Comparison of ENCODE assay signal across 15 cellular contexts in genomic region chr12:14886271-14886670, GRCh38. TPM values are rescaled to one million over a fixed set of nuclear protein-coding genes. Genes with fewer than 3 reads are reported as not detected.
A peak's percentile ranks its signal among the peaks of the same experiment; 100 is the strongest.
DNase-seq lines count a peak whose midpoint lies in the region; ATAC-seq and TF ChIP-seq lines count a peak whose summit lies in the region.
"Had no signal": no experiment of that assay in that cellular context is flagged by ENCODE, and none has a peak within 500 bp of the region (broad histone marks: within the 10 kb centered on the region; RNA-seq: fewer than 3 reads in every experiment).

No MANE protein-coding gene starts in this region.

- H3K4me1 Mint-ChIP-seq in stimulated activated effector memory CD8-positive, alpha-beta T cell treated with anti-CD3 and anti-CD28 coated beads, Interleukin-12 subunit alpha, Interleukin-12 subunit beta, amount 100 ng/mL, for 72 hours: peaks cover 13% of the 10 kb centered on the region
- H3K4me1 Mint-ChIP-seq in stimulated activated naive B cell treated with anti-CD40 and anti-IgM and Interleukin-4, amounts not matched to agents 10 μg/mL and 1 μg/mL and 100 μg/mL, for 72 hours: peaks cover 15 to 32% of the 10 kb centered on the region in 2 donors

- H3K27me3 Mint-ChIP-seq in stimulated activated naive B cell treated with anti-CD40 and anti-IgM and Interleukin-4, amounts not matched to agents 10 μg/mL and 1 μg/mL and 100 μg/mL, for 72 hours: peaks cover 22 to 24% of the 10 kb centered on the region in 2 donors

- no peak for TF ChIP-seq POLR2A in breast epithelium (IDR thresholded peaks at IDR 0.05)

- H3K36me3 ChIP-seq in breast epithelium (no peaks in the 10 kb centered on the region), osteoblast (ENCODE audit: insufficient read depth, low read length) (no peaks in the 10 kb centered on the region)
- H3K36me3 ChIP-seq: BLaER1 treated with 17β-estradiol and CSF1 and Interleukin-3, amounts not matched to agents 10 nM and 100 nM had no signal

- no peaks in the 10 kb centered on the region for H4K20me1 ChIP-seq in osteoblast (ENCODE audit: insufficient read depth, low read length)
- H4K20me1 ChIP-seq: BLaER1 treated with 17β-estradiol and CSF1 and Interleukin-3, amounts not matched to agents 10 nM and 100 nM had no signal

- H3K4me3 ChIP-seq in breast epithelium (peak overlapping the region; percentile 50 to 59 (median 55)), osteoblast (ENCODE audit: insufficient read depth, low read length) (peak overlapping the region; percentile 68)
- H3K4me3 ChIP-seq: BLaER1 treated with 17β-estradiol and CSF1 and Interleukin-3, amounts not matched to agents 10 nM and 100 nM had no signal

- no peak overlapping the region for H3K4me3 Mint-ChIP-seq in stimulated activated effector memory CD8-positive, alpha-beta T cell treated with anti-CD3 and anti-CD28 coated beads, Interleukin-12 subunit alpha, Interleukin-12 subunit beta, amount 100 ng/mL, for 72 hours
- H3K4me3 Mint-ChIP-seq in stimulated activated naive B cell treated with anti-CD40 and anti-IgM and Interleukin-4, amounts not matched to agents 10 μg/mL and 1 μg/mL and 100 μg/mL, for 72 hours: no peak overlapping the region
- H3K4me3 Mint-ChIP-seq: activated naive CD8-positive, alpha-beta T cell treated with anti-CD3 and anti-CD28 coated beads, Interleukin-2, amount 10 ng/mL, durations not matched to agents 7 days and 5 days; dendritic cell treated with granulocyte-macrophage colony-stimulating factor and Interleukin-4, amounts not matched to agents 40 ng/mL and 50 ng/mL, for 4 days; IgD-negative memory B cell had no signal

- TF ChIP-seq CTCF in breast epithelium (IDR thresholded peaks at IDR 0.05) (no peak), osteoblast (IDR thresholded peaks at IDR 0.05; ENCODE audit: extremely low read depth, low read depth, low read length) (no peak)

- no peaks in the 10 kb centered on the region for H3K79me2 ChIP-seq in osteoblast (ENCODE audit: insufficient read depth, low read length)

- no peaks in the 10 kb centered on the region for H3K36me3 Mint-ChIP-seq in stimulated activated effector memory CD8-positive, alpha-beta T cell treated with anti-CD3 and anti-CD28 coated beads, Interleukin-12 subunit alpha, Interleukin-12 subunit beta, amount 100 ng/mL, for 72 hours
- H3K36me3 Mint-ChIP-seq in stimulated activated naive B cell treated with anti-CD40 and anti-IgM and Interleukin-4, amounts not matched to agents 10 μg/mL and 1 μg/mL and 100 μg/mL, for 72 hours: no peaks in the 10 kb centered on the region
- H3K36me3 Mint-ChIP-seq: IgD-negative memory B cell had no signal

- no peak for ATAC-seq in stimulated activated effector memory CD8-positive, alpha-beta T cell treated with anti-CD3 and anti-CD28 coated beads, Interleukin-12 subunit alpha, Interleukin-12 subunit beta, amount 100 ng/mL, for 72 hours
- ATAC-seq in stimulated activated naive B cell treated with anti-CD40 and anti-IgM and Interleukin-4, amounts not matched to agents 10 μg/mL and 1 μg/mL and 100 μg/mL, for 72 hours (replicated peaks): no peak

- no peaks in the 10 kb centered on the region for H3K9me3 ChIP-seq in breast epithelium
- H3K9me3 ChIP-seq in osteoblast (ENCODE audit: low read depth, low read length): no peaks in the 10 kb centered on the region

- no peaks in the 10 kb centered on the region for H3K9me3 Mint-ChIP-seq in stimulated activated effector memory CD8-positive, alpha-beta T cell treated with anti-CD3 and anti-CD28 coated beads, Interleukin-12 subunit alpha, Interleukin-12 subunit beta, amount 100 ng/mL, for 72 hours
- H3K9me3 Mint-ChIP-seq in stimulated activated naive B cell treated with anti-CD40 and anti-IgM and Interleukin-4, amounts not matched to agents 10 μg/mL and 1 μg/mL and 100 μg/mL, for 72 hours: no peaks in the 10 kb centered on the region
- H3K9me3 Mint-ChIP-seq: activated naive CD8-positive, alpha-beta T cell treated with anti-CD3 and anti-CD28 coated beads, Interleukin-2, amount 10 ng/mL, durations not matched to agents 7 days and 5 days; dendritic cell treated with granulocyte-macrophage colony-stimulating factor and Interleukin-4, amounts not matched to agents 40 ng/mL and 50 ng/mL, for 4 days; IgD-negative memory B cell had no signal

- H3K4me2 ChIP-seq in osteoblast (ENCODE audit: insufficient read depth, low read length): peak overlapping the region; percentile 86

- H3K27ac ChIP-seq in breast epithelium (peak overlapping the region; percentile 88), osteoblast (ENCODE audit: low read depth, low read length) (no peak overlapping the region)
- H3K27ac ChIP-seq: BLaER1 treated with 17β-estradiol and CSF1 and Interleukin-3, amounts not matched to agents 10 nM and 100 nM had no signal

- H3K4me1 ChIP-seq in breast epithelium (peaks cover 0 to 7% of the 10 kb centered on the region in 2 donors), osteoblast (ENCODE audit: insufficient read depth, low read length) (peaks cover 24% of the 10 kb centered on the region)

- peak; percentile 18 for DNase-seq in COLO668 (lab: John Stamatoyannopoulos, UW; ENCODE audit: unreplicated experiment)
- peak; percentile 36 for DNase-seq in NCI-H1417 treated with DMSO at 0.1 percent for 48 hours (lab: John Stamatoyannopoulos, UW)
- DNase-seq in breast epithelium (ENCODE audit: low spot score in 2 of 2): no peak
- DNase-seq in osteoblast (ENCODE audit: insufficient read length, low spot score, missing footprints): no peak
- DNase-seq in globus pallidus (ENCODE audit: low spot score): no peak
- no peak for DNase-seq in stimulated activated effector memory CD8-positive, alpha-beta T cell treated with anti-CD3 and anti-CD28 coated beads, Interleukin-12 subunit alpha, Interleukin-12 subunit beta, amount 100 ng/mL, for 72 hours (ENCODE audit: low spot score in 2 of 2)
- no peak for DNase-seq in stimulated activated naive B cell treated with anti-CD40 and anti-IgM and Interleukin-4, amounts not matched to agents 10 μg/mL and 1 μg/mL and 100 μg/mL, for 72 hours
- DNase-seq in NOMO-1 (lab: John Stamatoyannopoulos, UW; ENCODE audit: unreplicated experiment in 2 of 2): no peak
- DNase-seq: activated naive CD8-positive, alpha-beta T cell treated with anti-CD3 and anti-CD28 coated beads, Interleukin-2, amount 10 ng/mL, durations not matched to agents 7 days and 5 days; NCI-H2029; T1000 had no signal

- no peak overlapping the region for H2AFZ ChIP-seq in osteoblast (ENCODE audit: low read length)

- H3K27me3 ChIP-seq in breast epithelium (no peaks in the 10 kb centered on the region), osteoblast (ENCODE audit: insufficient read depth, low read length) (peaks cover 21% of the 10 kb centered on the region)
- H3K27me3 ChIP-seq: BLaER1 treated with 17β-estradiol and CSF1 and Interleukin-3, amounts not matched to agents 10 nM and 100 nM had no signal

- intact Hi-C loops in breast epithelium (cut with DNase I; ENCODE audit: low total_unique reads): no loop called here

- no peak overlapping the region for H3K27ac Mint-ChIP-seq in stimulated activated effector memory CD8-positive, alpha-beta T cell treated with anti-CD3 and anti-CD28 coated beads, Interleukin-12 subunit alpha, Interleukin-12 subunit beta, amount 100 ng/mL, for 72 hours
- no peak overlapping the region for H3K27ac Mint-ChIP-seq in stimulated activated naive B cell treated with anti-CD40 and anti-IgM and Interleukin-4, amounts not matched to agents 10 μg/mL and 1 μg/mL and 100 μg/mL, for 72 hours
- H3K27ac Mint-ChIP-seq: activated naive CD8-positive, alpha-beta T cell treated with anti-CD3 and anti-CD28 coated beads, Interleukin-2, amount 10 ng/mL, durations not matched to agents 7 days and 5 days; dendritic cell treated with granulocyte-macrophage colony-stimulating factor and Interleukin-4, amounts not matched to agents 40 ng/mL and 50 ng/mL, for 4 days; IgD-negative memory B cell had no signal

RNA-seq across cellular contexts. Expression of gene MGP, which starts 0.6 kb away (rescaled TPM):
- 1,000 to 10,000 TPM in 2 of 3 donors, 100 to 1,000 TPM in 1; 330 to 5,040 (median 1,381) TPM for total RNA-seq in breast epithelium
- total RNA-seq in osteoblast: 8.0 and 16.8 TPM in 2 replicates

RNA-seq across cellular contexts. Expression of gene ART4, which starts 42.9 kb away (rescaled TPM):
- total RNA-seq in breast epithelium (1 to 10 TPM in 2 of 3 donors, under 1 TPM in 1; 0.48 to 1.6 (median 1.0) TPM), osteoblast (not detected in 2 replicates)
- total RNA-seq: activated naive CD8-positive, alpha-beta T cell treated with anti-CD3 and anti-CD28 coated beads, Interleukin-2, amount 10 ng/mL, durations not matched to agents 7 days and 5 days; RPMI7951 had no signal

RNA-seq across cellular contexts. Expression of gene ERP27, which starts 52.1 kb away (rescaled TPM):
- total RNA-seq in breast epithelium (1 to 10 TPM in 2 of 3 donors, under 1 TPM in 1; 0.96 to 8.5 (median 7.8) TPM), osteoblast (not detected in 2 replicates)
- total RNA-seq: RPMI7951 had no signal

Comparison
In these comparisons a context has a peak if more than half of its experiments do, and no peak if none do; other contexts are left out.
1. DNase-seq: peak in COLO668 (single experiment) and NCI-H1417 treated with DMSO at 0.1 percent for 48 hours (single experiment); none in breast epithelium (0 of 2), osteoblast (single experiment), globus pallidus (single experiment), stimulated activated effector memory CD8-positive, alpha-beta T cell treated with anti-CD3 and anti-CD28 coated beads, Interleukin-12 subunit alpha, Interleukin-12 subunit beta, amount 100 ng/mL, for 72 hours (0 of 2), stimulated activated naive B cell treated with anti-CD40 and anti-IgM and Interleukin-4, amounts not matched to agents 10 μg/mL and 1 μg/mL and 100 μg/mL, for 72 hours (single experiment) and NOMO-1 (0 of 2).
2. RNA of gene MGP, which starts 0.6 kb away (total RNA-seq): 330 to 5,040 TPM in breast epithelium; 8.0 to 16.8 TPM in osteoblast; every median in the first group is over 10 times any median in the second.